ENCODE assay signal across 10 cellular contexts in genomic region chr7:2165610-2166594, GRCh38.
DNase-seq lines count a peak whose midpoint lies in the region; ATAC-seq lines count a peak whose summit lies in the region.
"Had no signal": no experiment of that assay in that cellular context is flagged by ENCODE, and none has a peak within 500 bp of the region (broad histone marks: within the 10 kb centered on the region; RNA-seq: fewer than 3 reads in every experiment).

No MANE protein-coding gene starts in this region.

- peaks cover 0 to 6% (median 1%) of the 10 kb centered on the region in 4 donors for H3K4me1 Mint-ChIP-seq in CD4-positive, alpha-beta memory T cell

- peaks cover 12% of the 10 kb centered on the region for H3K79me1 ChIP-seq in mesenchymal stem cell (replicated peaks; ENCODE audit: low read length, poor library complexity, severe bottlenecking)

- no peak overlapping the region for H2BK120ac ChIP-seq in mesenchymal stem cell (ENCODE audit: low read depth, low read length)

- WGBS in mesenchymal stem cell = 96% methylated on average over 28 of the region's 28 CpGs

- peaks cover 7 to 12% of the 10 kb centered on the region in 2 donors for H3K36me3 Mint-ChIP-seq in CD4-positive, alpha-beta memory T cell
- no peaks in the 10 kb centered on the region for H3K36me3 Mint-ChIP-seq in activated naive CD4-positive, alpha-beta T cell treated with anti-CD3 and anti-CD28 coated beads, Interleukin-2, amount 50 U/mL, for 72 hours

- H4K91ac ChIP-seq in mesenchymal stem cell (ENCODE audit: low read length) = no peak overlapping the region

- no peak overlapping the region for H3K14ac ChIP-seq in mesenchymal stem cell (ENCODE audit: low read length in 2 of 2)

- H4K8ac ChIP-seq in mesenchymal stem cell (ENCODE audit: low read length) = no peak overlapping the region

- no peak overlapping the region for H2BK15ac ChIP-seq in mesenchymal stem cell (ENCODE audit: low read depth, poor library complexity, severe bottlenecking)

- H3K18ac ChIP-seq in mesenchymal stem cell (ENCODE audit: low read depth in 1 of 2, low read length in 2 of 2) = no peak overlapping the region

- no peak overlapping the region for H3K4ac ChIP-seq in mesenchymal stem cell (ENCODE audit: low read depth in 1 of 2, low read length in 2 of 2)

- POLR2A ChIA-PET in CD4-positive, alpha-beta memory T cell (lab: Charles Lee; ENCODE audit: partially characterized antibody) = no interaction called here

- H3K27me3 ChIP-seq in mesenchymal stem cell (ENCODE audit: control insufficient read depth in 1 of 2, insufficient read depth in 1 of 2, low read length in 2 of 2) = peaks cover 0 to 3% of the 10 kb centered on the region in 2 experiments
- H3K27me3 ChIP-seq in CD4-positive, alpha-beta memory T cell (ENCODE audit: insufficient read depth, low read length) = no peaks in the 10 kb centered on the region

- intact Hi-C loops in CD4-positive, alpha-beta memory T cell (cut with micrococcal nuclease) = no loop called here

- ATAC-seq in GM18517 (IDR thresholded peaks at IDR 0.05; ENCODE audit: unreplicated experiment) (peak; percentile 61), GM21717 (IDR thresholded peaks at IDR 0.05; ENCODE audit: unreplicated experiment) (peak; percentile 35), HG03521 (IDR thresholded peaks at IDR 0.05; ENCODE audit: unreplicated experiment) (peak; percentile 92)
- no peak for ATAC-seq in activated naive CD4-positive, alpha-beta T cell treated with anti-CD3 and anti-CD28 coated beads, Interleukin-2, amount 50 U/mL, for 72 hours

- H3K23ac ChIP-seq in mesenchymal stem cell (ENCODE audit: low read length in 2 of 2) = no peak overlapping the region

- no peaks in the 10 kb centered on the region for H3K27me3 Mint-ChIP-seq in CD4-positive, alpha-beta memory T cell

- CTCF ChIA-PET in CD4-positive, alpha-beta memory T cell (lab: Charles Lee; ENCODE audit: partially characterized antibody) = no interaction called here

- peak overlapping the region; percentile 4 for H3K9ac ChIP-seq in mesenchymal stem cell (ENCODE audit: low read length)
- H3K9ac ChIP-seq: KMS-11 had no signal

- H3K9me3 ChIP-seq in mesenchymal stem cell (ENCODE audit: control insufficient read depth, low read length) = no peaks in the 10 kb centered on the region
- H3K9me3 ChIP-seq in CD4-positive, alpha-beta memory T cell (ENCODE audit: control insufficient read depth in 1 of 2, low read length in 2 of 2) = no peaks in the 10 kb centered on the region

- no peak overlapping the region for H3K4me3 ChIP-seq in mesenchymal stem cell (ENCODE audit: insufficient read depth in 1 of 2, low read depth in 1 of 2, low read length in 2 of 2)
- H3K4me3 ChIP-seq in CD4-positive, alpha-beta memory T cell (ENCODE audit: low read length in 2 of 2) = no peak overlapping the region

- DNase-seq in mesenchymal stem cell = no peak
- no peak for DNase-seq in CD4-positive, alpha-beta memory T cell
- no peak for DNase-seq in activated naive CD4-positive, alpha-beta T cell treated with anti-CD3 and anti-CD28 coated beads, Interleukin-2, amount 50 U/mL, for 72 hours (ENCODE audit: low spot score in 2 of 2)
- no peak for DNase-seq in NCI-H1092 (lab: John Stamatoyannopoulos, UW)
- DNase-seq in NCI-H1694 treated with DMSO at 0.1 percent for 48 hours (lab: John Stamatoyannopoulos, UW) = no peak
- DNase-seq: activated naive CD4-positive, alpha-beta T cell treated with anti-CD3 and anti-CD28 coated beads for 36 hours had no signal

- H3K27ac ChIP-seq in mesenchymal stem cell (ENCODE audit: low read length, poor library complexity, severe bottlenecking) = no peak overlapping the region
- no peak overlapping the region for H3K27ac ChIP-seq in CD4-positive, alpha-beta memory T cell (ENCODE audit: low read depth, low read length)
- H3K27ac ChIP-seq: KMS-11 had no signal

- H3K27ac Mint-ChIP-seq in CD4-positive, alpha-beta memory T cell = no peak overlapping the region
- H3K27ac Mint-ChIP-seq in activated naive CD4-positive, alpha-beta T cell treated with anti-CD3 and anti-CD28 coated beads, Interleukin-2, amount 50 U/mL, for 72 hours = no peak overlapping the region
- H3K27ac Mint-ChIP-seq: activated naive CD4-positive, alpha-beta T cell treated with anti-CD3 and anti-CD28 coated beads for 36 hours had no signal

- no peak overlapping the region for H2AK5ac ChIP-seq in mesenchymal stem cell (ENCODE audit: low read length, severe bottlenecking)

- H2AFZ ChIP-seq in mesenchymal stem cell (ENCODE audit: low read depth, low read length) = no peak overlapping the region

- peaks cover 0 to 27% of the 10 kb centered on the region in 2 experiments for H3K36me3 ChIP-seq in mesenchymal stem cell (ENCODE audit: control insufficient read depth in 1 of 2, insufficient read depth in 2 of 2, low read depth in 1 of 2, low read length in 2 of 2)
- no peaks in the 10 kb centered on the region for H3K36me3 ChIP-seq in CD4-positive, alpha-beta memory T cell (ENCODE audit: insufficient read depth, low read length)

- no peak overlapping the region for H2BK5ac ChIP-seq in mesenchymal stem cell (ENCODE audit: low read depth, low read length, poor library complexity, severe bottlenecking)

- peaks cover 21% of the 10 kb centered on the region for H3K4me1 ChIP-seq in mesenchymal stem cell (ENCODE audit: control insufficient read depth, insufficient read depth, low read depth, low read length)
- H3K4me1 ChIP-seq in CD4-positive, alpha-beta memory T cell (ENCODE audit: insufficient read depth, low read length) = no peaks in the 10 kb centered on the region

- no peak overlapping the region for H3K4me2 ChIP-seq in mesenchymal stem cell (ENCODE audit: low read length, poor library complexity, severe bottlenecking)
- H3K4me2 ChIP-seq: KMS-11 had no signal

- H2BK12ac ChIP-seq in mesenchymal stem cell (ENCODE audit: low read length in 2 of 2) = no peak overlapping the region

- no peaks in the 10 kb centered on the region for H3K9me3 Mint-ChIP-seq in CD4-positive, alpha-beta memory T cell
- H3K9me3 Mint-ChIP-seq in activated naive CD4-positive, alpha-beta T cell treated with anti-CD3 and anti-CD28 coated beads, Interleukin-2, amount 50 U/mL, for 72 hours = no peaks in the 10 kb centered on the region
- H3K9me3 Mint-ChIP-seq: activated naive CD4-positive, alpha-beta T cell treated with anti-CD3 and anti-CD28 coated beads for 36 hours had no signal

- no peak overlapping the region for H3K4me3 Mint-ChIP-seq in CD4-positive, alpha-beta memory T cell
- H3K4me3 Mint-ChIP-seq: activated naive CD4-positive, alpha-beta T cell treated with anti-CD3 and anti-CD28 coated beads for 36 hours had no signal

Comparison
In these comparisons a context has a peak if more than half of its experiments do, and no peak if none do; other contexts are left out.
1. ATAC-seq: peak in GM18517 (single experiment), GM21717 (single experiment) and HG03521 (single experiment); none in activated naive CD4-positive, alpha-beta T cell treated with anti-CD3 and anti-CD28 coated beads, Interleukin-2, amount 50 U/mL, for 72 hours (0 of 2).